8 cellular contexts compared by ENCODE assay signal in genomic region chr16:58197314-58198012, GRCh38. TPM values are rescaled to one million over a fixed set of nuclear protein-coding genes. Genes with fewer than 3 reads are reported as not detected.
DNase-seq lines count a peak whose midpoint lies in the region; ATAC-seq and TF ChIP-seq lines count a peak whose summit lies in the region.

No MANE protein-coding gene starts in this region.

- peak overlapping the region; percentile 98 for H3K4me2 ChIP-seq in skeletal muscle satellite cell (ENCODE audit: low read length)

- peak overlapping the region; percentile 93 for H3K9ac ChIP-seq in skeletal muscle satellite cell (ENCODE audit: low read depth, low read length)

- peaks cover 0 to 17% of the 10 kb centered on the region in 2 donors for H3K4me1 ChIP-seq in right atrium auricular region
- H3K4me1 ChIP-seq in skeletal muscle satellite cell (ENCODE audit: control insufficient read depth, insufficient read depth, low read length) = peaks cover 7% of the 10 kb centered on the region

- no peaks in the 10 kb centered on the region for H3K9me3 ChIP-seq in right atrium auricular region
- no peaks in the 10 kb centered on the region for H3K9me3 ChIP-seq in skeletal muscle satellite cell (replicated peaks; ENCODE audit: low read length)

- ATAC-seq in GM18858 (IDR thresholded peaks at IDR 0.05; ENCODE audit: unreplicated experiment) = peak; percentile 25
- peak; percentile 39 for ATAC-seq in HG03175 (IDR thresholded peaks at IDR 0.05; ENCODE audit: unreplicated experiment)

- H3K36me3 ChIP-seq in right atrium auricular region (peaks cover 35% of the 10 kb centered on the region), skeletal muscle satellite cell (ENCODE audit: insufficient read depth, low read length) (peaks cover 39% of the 10 kb centered on the region)

- no peak for TF ChIP-seq CTCF in right atrium auricular region (IDR thresholded peaks at IDR 0.05)

- H3K4me3 ChIP-seq in right atrium auricular region (peak overlapping the region; percentile 80 to 92), skeletal muscle satellite cell (ENCODE audit: low read length) (peak overlapping the region; percentile 96)

- H3K27ac ChIP-seq in right atrium auricular region = peak overlapping the region; percentile 43 to 72

- no peaks in the 10 kb centered on the region for H3K27me3 ChIP-seq in right atrium auricular region
- H3K27me3 ChIP-seq in skeletal muscle satellite cell (ENCODE audit: control insufficient read depth, insufficient read depth, low read length) = peaks cover 21% of the 10 kb centered on the region

- DNase-seq in 8988T (peak; percentile 54), right atrium auricular region (ENCODE audit: low spot score) (no peak), NCI-H524 treated with DMSO at 0.1 percent for 48 hours (lab: John Stamatoyannopoulos, UW) (no peak), GOT3 (lab: John Stamatoyannopoulos, UW) (no peak)
- DNase-seq in activated T-cell treated with anti-CD3 and anti-CD28 coated beads, Interleukin-2, amount 50 U/mL, for 48 hours = peak; percentile 24 to 29

RNA-seq across cellular contexts. Expression of gene CSNK2A2, which starts 0.4 kb away (rescaled TPM):
- total RNA-seq in right atrium auricular region = 10 to 100 TPM; 17.2 to 18.1 TPM
- 18.8 and 25.9 TPM in 2 replicates for total RNA-seq in skeletal muscle satellite cell (2012; rRNA removed)

Comparison
In these comparisons a context has a peak if more than half of its experiments do, and no peak if none do; other contexts are left out.
1. DNase-seq: peak in 8988T (single experiment) and activated T-cell treated with anti-CD3 and anti-CD28 coated beads, Interleukin-2, amount 50 U/mL, for 48 hours (2 of 2); none in right atrium auricular region (single experiment), NCI-H524 treated with DMSO at 0.1 percent for 48 hours (single experiment) and GOT3 (single experiment).